In the genomic region with DNA sequence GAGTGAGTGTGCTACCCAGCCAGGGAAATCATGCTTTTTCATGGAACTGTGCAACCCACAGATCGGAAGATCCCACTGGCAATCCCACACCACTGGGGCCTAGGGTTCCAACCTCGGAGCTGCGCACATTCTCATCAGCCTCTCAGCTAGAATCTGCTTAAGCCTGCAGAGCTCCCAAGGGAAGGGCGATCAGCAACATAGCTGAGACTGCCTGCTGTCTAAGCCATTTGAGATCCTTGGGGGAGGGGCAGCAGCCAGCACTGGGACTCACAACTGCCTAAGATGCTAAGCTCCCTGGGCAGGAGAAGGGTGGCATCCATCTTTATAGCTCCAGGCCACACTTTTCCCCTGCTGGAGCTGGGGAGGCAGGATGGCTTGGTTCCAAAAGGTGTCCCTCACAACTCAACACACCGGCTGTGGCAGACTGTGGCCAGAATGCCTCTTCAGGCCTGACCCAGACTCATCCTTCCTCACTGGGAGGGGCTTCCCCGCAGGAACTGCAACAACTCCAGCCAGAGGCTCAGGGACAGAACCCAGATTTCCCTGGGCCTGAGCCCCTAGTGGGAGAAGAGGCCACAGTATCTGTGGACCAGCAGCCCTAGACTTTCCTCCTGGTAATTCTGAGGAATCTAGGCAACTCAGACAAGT, we compare ENCODE assay signal across 17 cellular contexts.
DNase-seq lines count a peak whose midpoint lies in the region; ATAC-seq and TF ChIP-seq lines count a peak whose summit lies in the region.
"Had no signal": no experiment of that assay in that cellular context is flagged by ENCODE, and none has a peak within 500 bp of the region (broad histone marks: within the 10 kb centered on the region; RNA-seq: fewer than 3 reads in every experiment).

No MANE protein-coding gene starts in this region.

- H3K4me1 Mint-ChIP-seq in endodermal cell, result peaks cover 3% of the 10 kb centered on the region
- H3K4me1 Mint-ChIP-seq: CD14-positive monocyte had no signal

- whole genome bisulfite sequencing in endodermal cell (ENCODE audit: insufficient coverage in 1 of 2, insufficient read length in 1 of 2), 2 experiments, result 79 to 83% methylated on average over 4 to 6 of the region's 6 CpGs

- no peaks in the 10 kb centered on the region for H3K9me3 ChIP-seq in endodermal cell (ENCODE audit: control insufficient read depth, low read length)
- H3K9me3 ChIP-seq: HAP-1 had no signal

- no peaks in the 10 kb centered on the region for H3K27me3 Mint-ChIP-seq in endodermal cell (ENCODE audit: insufficient read depth)

- H3K9me3 Mint-ChIP-seq in endodermal cell, result no peaks in the 10 kb centered on the region

- peaks cover 3% of the 10 kb centered on the region for H3K4me1 ChIP-seq in endodermal cell (ENCODE audit: control insufficient read depth, insufficient read depth, low read length)
- H3K4me1 ChIP-seq: HAP-1 had no signal

- DNase-seq in NCI-H1436 treated with DMSO at 0.1 percent for 48 hours (lab: John Stamatoyannopoulos, UW), result peak; percentile 14
- DNase-seq in NCI-H69 (lab: John Stamatoyannopoulos, UW), result peak; percentile 26
- peak; percentile 57 for DNase-seq in endodermal cell
- peak; percentile 5 for DNase-seq in retina
- DNase-seq in SW 1271 (lab: John Stamatoyannopoulos, UW), result no peak
- DNase-seq in activated T-cell treated with anti-CD3 and anti-CD28 coated beads for 4 hours, result no peak
- DNase-seq: DMS 273 treated with DMSO at 0.1 percent for 48 hours, GDM1, IMR-90, NCI-H1048, NCI-H146, NCI-H2029 treated with DMSO at 0.1 percent for 48 hours, SHP77 had no signal

- no peak overlapping the region for H3K27ac Mint-ChIP-seq in endodermal cell
- H3K27ac Mint-ChIP-seq: T-helper 1 cell treated with Interleukin-12 subunit alpha and Interleukin-12 subunit beta and Interleukin-4 antibody, amounts not matched to agents 30 μg/mL and 1 μg/mL, for 36 hours had no signal

- no peak for TF ChIP-seq CTCF in endodermal cell (conservative IDR thresholded peaks at IDR 0.05)

- H3K27ac ChIP-seq in endodermal cell (ENCODE audit: low read depth, low read length), result no peak overlapping the region

- H3K4me3 ChIP-seq in endodermal cell (ENCODE audit: low read length), result no peak overlapping the region
- H3K4me3 ChIP-seq: HAP-1 had no signal

- H3K27me3 ChIP-seq in endodermal cell (ENCODE audit: control insufficient read depth, insufficient read depth, low read length, poor library complexity, severe bottlenecking), result no peaks in the 10 kb centered on the region

- H3K4me3 Mint-ChIP-seq in endodermal cell, result no peak overlapping the region
- H3K4me3 Mint-ChIP-seq: CD14-positive monocyte; T-helper 1 cell treated with Interleukin-12 subunit alpha and Interleukin-12 subunit beta and Interleukin-4 antibody, amounts not matched to agents 30 μg/mL and 1 μg/mL, for 36 hours had no signal

- ATAC-seq in GM21529 (IDR thresholded peaks at IDR 0.05; ENCODE audit: unreplicated experiment), result no peak

- no peak overlapping the region for H3K9ac ChIP-seq in endodermal cell (ENCODE audit: extremely low read depth, low read length, poor library complexity, severe bottlenecking)

- H3K36me3 Mint-ChIP-seq in endodermal cell (ENCODE audit: low read depth), result no peaks in the 10 kb centered on the region
- H3K36me3 Mint-ChIP-seq: CD14-positive monocyte had no signal

- H3K36me3 ChIP-seq in endodermal cell (ENCODE audit: control insufficient read depth, insufficient read depth, low read length), result no peaks in the 10 kb centered on the region
- H3K36me3 ChIP-seq: HAP-1 had no signal

Comparison
In these comparisons a context has a peak if more than half of its experiments do, and no peak if none do; other contexts are left out.
1. DNase-seq: peak in NCI-H1436 treated with DMSO at 0.1 percent for 48 hours (single experiment), NCI-H69 (single experiment), endodermal cell (single experiment) and retina (single experiment); none in SW 1271 (0 of 2) and activated T-cell treated with anti-CD3 and anti-CD28 coated beads for 4 hours (single experiment).